Comparison of ENCODE assay signal across 12 cellular contexts in the genomic region with DNA sequence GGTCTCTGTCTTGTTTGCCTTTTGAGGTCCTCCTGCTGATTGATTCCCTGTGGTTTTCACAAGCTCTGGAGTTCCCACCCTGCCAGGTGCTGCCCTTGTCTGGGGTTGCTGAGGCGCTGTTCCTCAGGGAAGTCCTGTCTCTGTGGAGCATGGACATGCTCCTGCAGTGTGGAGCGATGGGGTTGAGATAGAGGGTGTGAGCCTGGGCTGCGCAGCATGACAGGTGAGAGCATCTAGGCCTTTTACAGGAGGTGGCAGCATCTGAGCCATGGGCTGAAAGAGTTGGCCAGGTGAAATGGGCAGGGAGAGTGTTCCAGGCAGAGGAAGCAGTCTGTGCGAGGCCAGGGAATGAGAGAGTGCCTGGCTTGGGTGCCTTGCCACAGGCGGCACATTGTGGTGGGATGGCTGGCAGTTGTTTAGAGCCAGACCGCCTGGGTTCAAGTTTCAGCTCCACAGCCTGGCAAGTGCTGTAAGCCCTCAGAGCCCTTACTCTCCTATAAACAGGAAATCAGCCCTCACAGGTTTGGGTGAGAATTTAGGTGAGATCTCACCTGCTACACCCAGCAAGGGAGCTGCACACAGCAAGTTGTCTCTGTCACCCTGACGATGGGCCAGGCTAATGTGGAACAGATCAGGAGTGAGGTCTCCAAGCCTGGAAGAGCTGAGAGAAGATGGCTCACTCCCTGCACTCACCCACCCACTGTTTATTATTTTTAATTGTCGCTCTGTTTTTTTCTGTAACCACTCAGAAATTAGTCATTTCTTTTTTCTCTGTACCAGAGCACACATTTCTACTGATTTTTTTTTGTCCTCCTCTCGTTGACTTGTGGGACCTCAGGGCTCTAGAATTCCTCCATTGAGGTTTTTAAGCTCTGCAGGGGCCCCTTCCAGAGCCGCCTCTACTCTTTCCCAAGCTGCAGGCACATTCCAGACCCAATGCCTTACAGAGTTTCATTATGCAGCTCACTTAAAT. TPM values are rescaled to one million over a fixed set of nuclear protein-coding genes. Genes with fewer than 3 reads are reported as not detected.
DNase-seq lines count a peak whose midpoint lies in the region; ATAC-seq and TF ChIP-seq lines count a peak whose summit lies in the region.
"Had no signal": no experiment of that assay in that cellular context is flagged by ENCODE, and none has a peak within 500 bp of the region (broad histone marks: within the 10 kb centered on the region; RNA-seq: fewer than 3 reads in every experiment).

No MANE protein-coding gene starts in this region.

- in situ Hi-C loops in astrocyte of the cerebellum (cut with HindIII; ENCODE audit: low sequenced_read_pairs) = no loop called here

- H3K9me3 ChIP-seq in uterus (no peaks in the 10 kb centered on the region), WERI-Rb-1 (ENCODE audit: severe bottlenecking) (no peaks in the 10 kb centered on the region)
- H3K9me3 ChIP-seq: neutrophil had no signal

- no peak for ATAC-seq in stimulated activated naive CD8-positive, alpha-beta T cell treated with anti-CD3 and anti-CD28 coated beads, Interleukin-15, Interleukin-2, amounts not matched to agents 100 U/mL and 50 U/mL, for 24 hours

- intact Hi-C loops in uterus (cut with DNase I; ENCODE audit: low total_unique reads) = no loop called here

- H3K4me3 ChIP-seq in astrocyte of the cerebellum (ENCODE audit: low read depth, low read length) (no peak overlapping the region), uterus (no peak overlapping the region), WERI-Rb-1 (ENCODE audit: low read depth, low read length) (no peak overlapping the region)
- H3K4me3 ChIP-seq: SK-N-MC had no signal

- H3K9me3 Mint-ChIP-seq in stimulated activated naive CD8-positive, alpha-beta T cell treated with anti-CD3 and anti-CD28 coated beads, Interleukin-15, Interleukin-2, amounts not matched to agents 100 ng/mL and 50 ng/mL, for 24 hours = no peaks in the 10 kb centered on the region
- H3K9me3 Mint-ChIP-seq in mesothelial cell of epicardium = no peaks in the 10 kb centered on the region

- DNase-seq in stimulated activated naive CD8-positive, alpha-beta T cell treated with anti-CD3 and anti-CD28 coated beads, Interleukin-15, Interleukin-2, amounts not matched to agents 100 U/mL and 50 U/mL, for 24 hours = no peak
- peak; percentile 35 for DNase-seq in astrocyte of the cerebellum (ENCODE audit: low read depth)
- DNase-seq in mesothelial cell of epicardium (ENCODE audit: low spot score in 2 of 2, unreplicated experiment in 2 of 2) = no peak
- DNase-seq in uterus = no peak
- no peak for DNase-seq in NCI-H510A (lab: John Stamatoyannopoulos, UW)
- no peak for DNase-seq in Kasumi-1 (lab: John Stamatoyannopoulos, UW)
- no peak for DNase-seq in WERI-Rb-1
- DNase-seq: activated CD8-positive, alpha-beta memory T cell treated with anti-CD3 and anti-CD28 coated beads for 24 hours had no signal

- H3K36me3 Mint-ChIP-seq in stimulated activated naive CD8-positive, alpha-beta T cell treated with anti-CD3 and anti-CD28 coated beads, Interleukin-15, Interleukin-2, amounts not matched to agents 100 ng/mL and 50 ng/mL, for 24 hours (ENCODE audit: low read depth) = peaks cover 65% of the 10 kb centered on the region
- H3K36me3 Mint-ChIP-seq in mesothelial cell of epicardium = peaks cover 50% of the 10 kb centered on the region

- peak overlapping the region; percentile 49 for H3K27ac Mint-ChIP-seq in stimulated activated naive CD8-positive, alpha-beta T cell treated with anti-CD3 and anti-CD28 coated beads, Interleukin-15, Interleukin-2, amounts not matched to agents 100 ng/mL and 50 ng/mL, for 24 hours
- H3K27ac Mint-ChIP-seq in mesothelial cell of epicardium = peak overlapping the region; percentile 85

- H3K27me3 Mint-ChIP-seq in stimulated activated naive CD8-positive, alpha-beta T cell treated with anti-CD3 and anti-CD28 coated beads, Interleukin-15, Interleukin-2, amounts not matched to agents 100 ng/mL and 50 ng/mL, for 24 hours = no peaks in the 10 kb centered on the region
- H3K27me3 Mint-ChIP-seq in mesothelial cell of epicardium (ENCODE audit: low read depth) = no peaks in the 10 kb centered on the region

- H3K27ac ChIP-seq in uterus (peak overlapping the region; percentile 19 to 54), WERI-Rb-1 (no peak overlapping the region)
- H3K27ac ChIP-seq: neutrophil, SK-N-MC had no signal

- H3K4me3 Mint-ChIP-seq in stimulated activated naive CD8-positive, alpha-beta T cell treated with anti-CD3 and anti-CD28 coated beads, Interleukin-15, Interleukin-2, amounts not matched to agents 100 ng/mL and 50 ng/mL, for 24 hours = no peak overlapping the region
- no peak overlapping the region for H3K4me3 Mint-ChIP-seq in mesothelial cell of epicardium

- TF ChIP-seq POLR2A in uterus (IDR thresholded peaks at IDR 0.05) = no peak

- no peak for TF ChIP-seq CTCF in astrocyte of the cerebellum (IDR thresholded peaks at IDR 0.05; ENCODE audit: low read depth, low read length, missing control alignments)
- TF ChIP-seq CTCF in mesothelial cell of epicardium (IDR thresholded peaks at IDR 0.05; ENCODE audit: unreplicated experiment) = no peak
- TF ChIP-seq CTCF in uterus (IDR thresholded peaks at IDR 0.05) = no peak
- TF ChIP-seq CTCF in WERI-Rb-1 (IDR thresholded peaks at IDR 0.05; ENCODE audit: low read depth, low read length) = no peak

- no peaks in the 10 kb centered on the region for H3K4me1 ChIP-seq in uterus

- H3K4me1 Mint-ChIP-seq in stimulated activated naive CD8-positive, alpha-beta T cell treated with anti-CD3 and anti-CD28 coated beads, Interleukin-15, Interleukin-2, amounts not matched to agents 100 ng/mL and 50 ng/mL, for 24 hours (ENCODE audit: low read depth) = peaks cover 8% of the 10 kb centered on the region
- H3K4me1 Mint-ChIP-seq in mesothelial cell of epicardium = peaks cover 14% of the 10 kb centered on the region

- H3K27me3 ChIP-seq in uterus (no peaks in the 10 kb centered on the region), WERI-Rb-1 (ENCODE audit: insufficient read depth, low read depth, severe bottlenecking) (no peaks in the 10 kb centered on the region)
- H3K27me3 ChIP-seq: neutrophil had no signal

- H3K36me3 ChIP-seq in uterus (no peaks in the 10 kb centered on the region), WERI-Rb-1 (peaks cover 98% of the 10 kb centered on the region)

RNA-seq across cellular contexts. Expression of a gene that starts 19.6 kb away (rescaled TPM):
- total RNA-seq in mesothelial cell of epicardium (53.7 to 58.8 TPM (median 55.7 TPM) in 3 replicates), uterus (10 to 100 TPM in 3 of 4 donors, 1 to 10 TPM in 1; 9.4 to 40.0 (median 20.1) TPM)

RNA-seq across cellular contexts. Expression of a gene that starts 35.6 kb away (rescaled TPM):
- total RNA-seq in mesothelial cell of epicardium (16.1 to 17.1 TPM (median 16.9 TPM) in 3 replicates), uterus (1,000 to 10,000 TPM in 1 of 4 donors, 100 to 1,000 TPM in 3; 118 to 1,231 (median 675) TPM)
- total RNA-seq: NCI-H460 had no signal
